Comparison of ENCODE assay signal across 22 cellular contexts in the genomic region with DNA sequence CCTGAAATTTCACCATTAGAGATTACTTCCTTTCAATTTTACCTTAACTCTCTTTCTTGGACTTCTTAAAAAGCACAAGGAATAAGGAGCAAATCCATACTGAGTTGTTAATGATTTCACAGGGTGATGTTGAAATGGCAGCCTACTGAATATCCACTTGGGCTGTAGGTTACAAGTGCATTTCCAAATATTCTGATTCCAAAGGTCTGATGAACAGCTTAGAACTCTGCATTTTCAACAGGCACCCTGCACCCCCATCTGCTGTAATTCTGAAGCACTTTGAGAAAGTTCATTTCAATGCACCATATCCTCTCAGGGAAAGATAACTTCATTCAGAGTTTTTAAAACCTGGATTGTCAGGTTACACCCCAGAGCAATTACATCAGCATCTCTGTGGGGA.
"Had no signal": no experiment of that assay in that cellular context is flagged by ENCODE, and none has a peak within 500 bp of the region (broad histone marks: within the 10 kb centered on the region; RNA-seq: fewer than 3 reads in every experiment).

No MANE protein-coding gene starts in this region.

- H3K27me3 ChIP-seq: ovary, spleen, vagina had no signal

- H3K4me3 ChIP-seq: coronary artery, esophagus squamous epithelium, ovary, psoas muscle, skin epidermis, spleen, thoracic aorta, vagina had no signal

- H3K9me3 ChIP-seq: esophagus squamous epithelium, ovary, psoas muscle, spleen, thoracic aorta, vagina had no signal

- H3K27ac Mint-ChIP-seq: effector memory CD8-positive, alpha-beta T cell; naive thymus-derived CD4-positive, alpha-beta T cell; nephron; stimulated activated memory B cell treated with anti-CD40 and anti-IgM and Interleukin-4, amounts not matched to agents 10 μg/mL and 1 μg/mL and 100 μg/mL, for 72 hours had no signal

- H3K36me3 Mint-ChIP-seq: stimulated activated memory B cell treated with anti-CD40 and anti-IgM and Interleukin-4, amounts not matched to agents 10 μg/mL and 1 μg/mL and 100 μg/mL, for 72 hours had no signal

- ATAC-seq: effector memory CD8-positive, alpha-beta T cell; naive thymus-derived CD4-positive, alpha-beta T cell; psoas muscle; stimulated activated memory B cell treated with anti-CD40 and anti-IgM and Interleukin-4, amounts not matched to agents 10 μg/mL and 1 μg/mL and 100 μg/mL, for 72 hours; stimulated activated naive CD8-positive, alpha-beta T cell treated with anti-CD3 and anti-CD28 coated beads, Interleukin-15, Interleukin-2, amounts not matched to agents 100 U/mL and 50 U/mL, for 24 hours had no signal

- FAIRE-seq: endometrium, keratinocyte had no signal

- DNase-seq: effector memory CD8-positive, alpha-beta T cell; erythroblast; esophagus squamous epithelium; foreskin melanocyte; mesenchymal stem cell; naive thymus-derived CD4-positive, alpha-beta T cell; occipital lobe; ovary; psoas muscle; spleen; stimulated activated CD4-positive, alpha-beta T cell treated with anti-CD3 and anti-CD28 coated beads, Interleukin-4, amount 100 ng/mL, for 4 hours; stimulated activated naive CD8-positive, alpha-beta T cell treated with anti-CD3 and anti-CD28 coated beads, Interleukin-15, Interleukin-2, amounts not matched to agents 100 U/mL and 50 U/mL, for 24 hours; trophoblast cell had no signal

- H3K36me3 ChIP-seq: esophagus squamous epithelium, ovary, spleen, thoracic aorta, vagina had no signal

- H3K9me3 Mint-ChIP-seq: central memory CD8-positive, alpha-beta T cell; effector memory CD8-positive, alpha-beta T cell; nephron; stimulated activated memory B cell treated with anti-CD40 and anti-IgM and Interleukin-4, amounts not matched to agents 10 μg/mL and 1 μg/mL and 100 μg/mL, for 72 hours had no signal

- H3K27ac ChIP-seq: esophagus squamous epithelium, ovary, psoas muscle, skin epidermis, spleen, vagina had no signal

- H3K4me3 Mint-ChIP-seq: central memory CD8-positive, alpha-beta T cell; effector memory CD8-positive, alpha-beta T cell; naive thymus-derived CD4-positive, alpha-beta T cell; nephron; stimulated activated memory B cell treated with anti-CD40 and anti-IgM and Interleukin-4, amounts not matched to agents 10 μg/mL and 1 μg/mL and 100 μg/mL, for 72 hours had no signal
